ENCODE assay signal across 1 cellular context in genomic region chr11:102620858-102621561, GRCh38.
A peak's percentile ranks its signal among the peaks of the same experiment; 100 is the strongest.
TF ChIP-seq lines count a peak whose summit lies in the region.

No MANE protein-coding gene starts in this region.

TF ChIP-seq in HepG2, 621 proteins besides CTCF, POLR2A, EP300 and RAD21 (continued from another document):
- no peak for TF ChIP-seq ZNF318 (CRISPR knock-in tag; IDR thresholded peaks at IDR 0.05)
- no peak for TF ChIP-seq HOMEZ (CRISPR knock-in tag; IDR thresholded peaks at IDR 0.05; ENCODE audit: low read depth)
- TF ChIP-seq POGZ (CRISPR knock-in tag; IDR thresholded peaks at IDR 0.05): no peak
- no peak for TF ChIP-seq ZNF138 (CRISPR knock-in tag; IDR thresholded peaks at IDR 0.05; ENCODE audit: low read depth)
- no peak for TF ChIP-seq ZNF354B (CRISPR knock-in tag; IDR thresholded peaks at IDR 0.05)
- TF ChIP-seq NR3C1 (CRISPR knock-in tag; IDR thresholded peaks at IDR 0.05): no peak
- no peak for TF ChIP-seq ZNF674 (CRISPR knock-in tag; IDR thresholded peaks at IDR 0.05; ENCODE audit: low read depth)
- TF ChIP-seq ZNF639 (CRISPR knock-in tag; conservative IDR thresholded peaks at IDR 0.05): no peak
- no peak for TF ChIP-seq FOSL2 (CRISPR knock-in tag; IDR thresholded peaks at IDR 0.05)
- TF ChIP-seq ZSCAN31 (CRISPR knock-in tag; IDR thresholded peaks at IDR 0.05; ENCODE audit: low read depth): peak; percentile 79; the same call in 1 of the 2 replicates
- no peak for TF ChIP-seq HNF4G (IDR thresholded peaks at IDR 0.05; ENCODE audit: borderline replicate concordance, low read depth, low read length)
- no peak for TF ChIP-seq HNF4G (CRISPR knock-in tag; IDR thresholded peaks at IDR 0.05; ENCODE audit: borderline replicate concordance, low read depth)
- peak; percentile 51; the same call in 1 of the 2 replicates for TF ChIP-seq NFE2L2 (IDR thresholded peaks at IDR 0.05; ENCODE audit: low read length)
- no peak for TF ChIP-seq ZNF275 (CRISPR knock-in tag; IDR thresholded peaks at IDR 0.05; ENCODE audit: borderline replicate concordance)
- no peak for TF ChIP-seq FOXA1 (IDR thresholded peaks at IDR 0.05)
- peak; percentile 35; the same call in 1 of the 2 replicates for TF ChIP-seq FOXA1 (CRISPR knock-in tag; IDR thresholded peaks at IDR 0.05)
- 0 out of 2 replicates have a peak, but pooled peaks have one; percentile 19 for TF ChIP-seq FOXA3 (CRISPR knock-in tag; IDR thresholded peaks at IDR 0.05)
- TF ChIP-seq SP2 (CRISPR knock-in tag; IDR thresholded peaks at IDR 0.05): no peak
- no peak for TF ChIP-seq HMG20A (CRISPR knock-in tag; IDR thresholded peaks at IDR 0.05; ENCODE audit: borderline replicate concordance)
- no peak for TF ChIP-seq ARID3A (IDR thresholded peaks at IDR 0.05; ENCODE audit: low read depth, low read length)
- no peak for TF ChIP-seq PITX1 (CRISPR knock-in tag; IDR thresholded peaks at IDR 0.05)
- no peak for TF ChIP-seq PAWR (CRISPR knock-in tag; IDR thresholded peaks at IDR 0.05; ENCODE audit: borderline replicate concordance)
- no peak for TF ChIP-seq ZBTB7B (CRISPR knock-in tag; IDR thresholded peaks at IDR 0.05)
